1 cellular context compared by ENCODE assay signal in the genomic region with DNA sequence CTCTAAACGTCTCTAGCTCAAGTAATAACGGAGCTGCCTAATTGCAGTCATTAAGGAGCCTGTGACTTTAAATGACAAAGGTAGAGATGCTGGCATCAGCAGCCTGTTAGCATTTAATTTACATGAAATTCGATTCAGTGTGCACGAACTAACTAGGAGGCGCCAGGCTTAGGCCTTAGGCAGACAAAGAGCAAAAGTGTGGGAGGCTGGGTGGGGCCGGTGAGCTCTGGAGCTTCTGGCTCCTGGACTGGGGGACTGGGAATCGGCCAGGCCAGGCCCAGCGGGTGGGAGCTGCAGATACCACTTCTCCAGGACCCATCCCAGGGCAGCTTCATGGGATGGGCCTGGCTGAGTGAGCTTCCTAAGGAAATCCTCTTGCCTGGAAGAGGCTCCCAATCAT.
TF ChIP-seq lines count a peak whose summit lies in the region.

No MANE protein-coding gene starts in this region.

TF ChIP-seq in HCT116, 20 proteins besides CTCF, POLR2A, EP300 and RAD21 (continued from another document):
- TF ChIP-seq, protein P1, sequence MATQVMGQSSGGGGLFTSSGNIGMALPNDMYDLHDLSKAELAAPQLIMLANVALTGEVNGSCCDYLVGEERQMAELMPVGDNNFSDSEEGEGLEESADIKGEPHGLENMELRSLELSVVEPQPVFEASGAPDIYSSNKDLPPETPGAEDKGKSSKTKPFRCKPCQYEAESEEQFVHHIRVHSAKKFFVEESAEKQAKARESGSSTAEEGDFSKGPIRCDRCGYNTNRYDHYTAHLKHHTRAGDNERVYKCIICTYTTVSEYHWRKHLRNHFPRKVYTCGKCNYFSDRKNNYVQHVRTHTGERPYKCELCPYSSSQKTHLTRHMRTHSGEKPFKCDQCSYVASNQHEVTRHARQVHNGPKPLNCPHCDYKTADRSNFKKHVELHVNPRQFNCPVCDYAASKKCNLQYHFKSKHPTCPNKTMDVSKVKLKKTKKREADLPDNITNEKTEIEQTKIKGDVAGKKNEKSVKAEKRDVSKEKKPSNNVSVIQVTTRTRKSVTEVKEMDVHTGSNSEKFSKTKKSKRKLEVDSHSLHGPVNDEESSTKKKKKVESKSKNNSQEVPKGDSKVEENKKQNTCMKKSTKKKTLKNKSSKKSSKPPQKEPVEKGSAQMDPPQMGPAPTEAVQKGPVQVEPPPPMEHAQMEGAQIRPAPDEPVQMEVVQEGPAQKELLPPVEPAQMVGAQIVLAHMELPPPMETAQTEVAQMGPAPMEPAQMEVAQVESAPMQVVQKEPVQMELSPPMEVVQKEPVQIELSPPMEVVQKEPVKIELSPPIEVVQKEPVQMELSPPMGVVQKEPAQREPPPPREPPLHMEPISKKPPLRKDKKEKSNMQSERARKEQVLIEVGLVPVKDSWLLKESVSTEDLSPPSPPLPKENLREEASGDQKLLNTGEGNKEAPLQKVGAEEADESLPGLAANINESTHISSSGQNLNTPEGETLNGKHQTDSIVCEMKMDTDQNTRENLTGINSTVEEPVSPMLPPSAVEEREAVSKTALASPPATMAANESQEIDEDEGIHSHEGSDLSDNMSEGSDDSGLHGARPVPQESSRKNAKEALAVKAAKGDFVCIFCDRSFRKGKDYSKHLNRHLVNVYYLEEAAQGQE (IDR thresholded peaks at IDR 0.05; ENCODE audit: low read depth): no peak
- no peak for TF ChIP-seq EZH2 (IDR thresholded peaks at IDR 0.05)
- TF ChIP-seq TCF7L2 (IDR thresholded peaks at IDR 0.05; ENCODE audit: borderline replicate concordance, extremely low read depth, insufficient read depth, insufficient read length): no peak
- TF ChIP-seq ZBTB33 (IDR thresholded peaks at IDR 0.05; ENCODE audit: extremely low read depth, insufficient replicate concordance, low read length): no peak
- TF ChIP-seq YY1 (IDR thresholded peaks at IDR 0.05; ENCODE audit: extremely low read depth, insufficient replicate concordance, low read depth, low read length): no peak
- no peak for TF ChIP-seq FOSL1 (IDR thresholded peaks at IDR 0.05; ENCODE audit: low read depth)
- no peak for TF ChIP-seq ZNF274 (IDR thresholded peaks at IDR 0.05; ENCODE audit: low read depth, low read length)
- TF ChIP-seq SRF (IDR thresholded peaks at IDR 0.05; ENCODE audit: low read depth): no peak
- no peak for TF ChIP-seq POLR2AphosphoS5 (IDR thresholded peaks at IDR 0.05; ENCODE audit: low read depth, low read length)
- no peak for TF ChIP-seq SP1 (IDR thresholded peaks at IDR 0.05; ENCODE audit: low read depth)
